ENCODE assay signal across 1 cellular context in genomic region chr10:17062009-17062408, GRCh38.
TF ChIP-seq lines count a peak whose summit lies in the region.

No MANE protein-coding gene starts in this region.

TF ChIP-seq in IMR-90, 13 proteins besides CTCF, POLR2A, EP300 and RAD21 (continued from another document):
- TF ChIP-seq CEBPB (IDR thresholded peaks at IDR 0.05; ENCODE audit: low read depth, low read length), result 0 out of 2 replicates have a peak, but pooled peaks have one; percentile 11
- no peak for TF ChIP-seq ELK1 (IDR thresholded peaks at IDR 0.05; ENCODE audit: borderline replicate concordance, low read depth, low read length)
